ENCODE assay signal across 1 cellular context in the genomic region with DNA sequence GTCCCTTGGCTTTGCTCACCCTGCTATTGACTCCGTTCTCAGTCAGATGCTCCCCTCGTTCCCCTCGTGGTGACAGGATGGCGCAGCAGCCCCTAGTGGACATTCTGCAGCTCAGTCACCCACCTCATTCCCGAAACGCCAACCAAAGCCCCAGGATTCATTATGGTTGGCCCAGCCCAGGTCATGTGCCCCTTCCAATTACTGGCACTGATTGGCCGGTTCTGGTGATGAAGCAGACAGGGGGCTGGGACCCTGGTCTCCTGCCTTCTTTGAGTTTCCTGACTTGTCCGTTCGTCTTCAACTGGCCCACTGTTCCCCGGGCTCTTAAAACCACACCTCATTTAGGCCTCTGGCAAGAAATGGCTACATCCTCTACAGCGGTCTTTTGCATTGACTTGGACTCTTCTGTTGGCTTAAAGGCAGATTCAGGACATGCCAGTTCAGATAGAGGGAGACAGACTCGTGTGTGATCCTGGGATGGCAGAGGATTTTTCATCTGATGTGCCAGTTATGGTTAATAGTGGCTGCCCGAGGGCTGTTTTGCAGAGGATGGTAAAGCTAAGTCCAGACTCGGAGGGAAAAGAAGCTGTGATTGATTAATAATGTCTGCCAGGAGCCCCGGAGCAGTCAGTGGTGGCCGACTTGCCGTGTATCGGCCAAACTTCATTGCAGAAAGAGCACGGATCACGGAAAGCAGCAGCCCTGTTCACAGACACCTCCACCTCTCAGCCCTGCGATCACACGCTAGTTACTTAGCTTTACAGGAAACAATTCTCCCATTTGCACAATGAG.
TF ChIP-seq lines count a peak whose summit lies in the region.

No MANE protein-coding gene starts in this region.

TF ChIP-seq in GM23338, 12 proteins besides CTCF, POLR2A, EP300 and RAD21 (continued from another document):
- TF ChIP-seq POLR2AphosphoS5 (IDR thresholded peaks at IDR 0.05; ENCODE audit: low read depth) (peak; percentile 66), CREB1 (CRISPR knock-in tag; IDR thresholded peaks at IDR 0.05; ENCODE audit: low read depth) (peak; percentile 62; the same call in 1 of the 2 replicates), NANOG (IDR thresholded peaks at IDR 0.05; ENCODE audit: borderline replicate concordance) (no peak), EZH2 (IDR thresholded peaks at IDR 0.05; ENCODE audit: low read depth, unreplicated experiment) (no peak)
